Comparison of ENCODE assay signal across 8 cellular contexts in genomic region chr17:3892095-3892998, GRCh38. TPM values are rescaled to one million over a fixed set of nuclear protein-coding genes. Genes with fewer than 3 reads are reported as not detected.
DNase-seq lines count a peak whose midpoint lies in the region; ATAC-seq and TF ChIP-seq lines count a peak whose summit lies in the region.

No MANE protein-coding gene starts in this region.

- no peak for TF ChIP-seq POLR2A in GM18505 (IDR thresholded peaks at IDR 0.05; ENCODE audit: borderline replicate concordance, extremely low read depth, insufficient read depth, insufficient read length)

- intact Hi-C loops in activated CD4-positive, alpha-beta memory T cell treated with anti-CD3 and anti-CD28 coated beads for 36 hours (cut with micrococcal nuclease), result no loop called here

- no peak for DNase-seq in HFF-Myc (ENCODE audit: extremely low read depth, low read depth)
- peak; percentile 47 for DNase-seq in NCI-H2171 (lab: John Stamatoyannopoulos, UW)
- peak; percentile 77 for DNase-seq in activated CD4-positive, alpha-beta memory T cell treated with anti-CD3 and anti-CD28 coated beads for 36 hours
- peak; percentile 83 for DNase-seq in lung (ENCODE audit: low spot score)
- DNase-seq in stimulated activated CD4-positive, alpha-beta T cell treated with anti-CD3 and anti-CD28 coated beads, TNF-alpha, amount 100 ng/mL, for 24 hours (ENCODE audit: low read depth in 3 of 3), result peak; percentile 28 to 63 (median 34)

- peaks cover 38% of the 10 kb centered on the region; the same call in 1 of the 2 replicates for H3K4me1 ChIP-seq in ES-I3 (ENCODE audit: insufficient read depth, low read length)
- peaks cover 42 to 63% of the 10 kb centered on the region in 2 donors for H3K4me1 ChIP-seq in duodenal mucosa (ENCODE audit: control insufficient read depth in 1 of 2, insufficient read depth in 2 of 2, low read length in 2 of 2)
- peaks cover 0 to 42% of the 10 kb centered on the region in 2 donors for H3K4me1 ChIP-seq in lung (ENCODE audit: control insufficient read depth in 2 of 2, insufficient read depth in 2 of 2, low read length in 2 of 2)

- H3K4me3 Mint-ChIP-seq in activated CD4-positive, alpha-beta memory T cell treated with anti-CD3 and anti-CD28 coated beads for 36 hours, result peak overlapping the region; percentile 61

- no peaks in the 10 kb centered on the region for H3K27me3 ChIP-seq in duodenal mucosa (ENCODE audit: control insufficient read depth in 1 of 2, insufficient read depth in 2 of 2, low read length in 2 of 2)
- H3K27me3 ChIP-seq in lung (ENCODE audit: control insufficient read depth, insufficient read depth), result no peaks in the 10 kb centered on the region

- no peaks in the 10 kb centered on the region for H3K9me3 ChIP-seq in ES-I3 (ENCODE audit: control insufficient read depth, insufficient read depth, low read length)
- H3K9me3 ChIP-seq in duodenal mucosa (ENCODE audit: control insufficient read depth in 1 of 2, low read length in 2 of 2), result no peaks in the 10 kb centered on the region
- H3K9me3 ChIP-seq in lung (ENCODE audit: control insufficient read depth in 2 of 2, insufficient read depth in 1 of 2, low read length in 1 of 2), result no peaks in the 10 kb centered on the region

- ATAC-seq in lung (ENCODE audit: insufficient read depth, low FRiP score), result peak; percentile 37
- ATAC-seq in GM18505 (IDR thresholded peaks at IDR 0.05; ENCODE audit: unreplicated experiment), result no peak

- CTCF ChIA-PET in activated CD4-positive, alpha-beta memory T cell treated with anti-CD3 and anti-CD28 coated beads for 36 hours (lab: Charles Lee), result interaction anchor here (0.9 to 3.4 kb wide), 4 partner anchors 19 to 48 kb away, joined by 3 to 30 read pairs (median 13); partner anchors contain the start of gene NCBP3

- H3K4me3 ChIP-seq in HFF-Myc (replicated peaks; ENCODE audit: low read depth, low read length) (peak overlapping the region; percentile 78), duodenal mucosa (ENCODE audit: low read depth in 1 of 2, low read length in 2 of 2) (peak overlapping the region; percentile 53 to 71), lung (peak overlapping the region; percentile 30)

- H3K9ac ChIP-seq in ES-I3 (ENCODE audit: low read depth, low read length), result peak overlapping the region; percentile 59; the same call in 1 of the 2 replicates
- H3K9ac ChIP-seq in duodenal mucosa (ENCODE audit: low read depth in 1 of 2, low read length in 2 of 2), result peak overlapping the region in 1 of 2 donors; percentile 35

- H3K9me3 Mint-ChIP-seq in activated CD4-positive, alpha-beta memory T cell treated with anti-CD3 and anti-CD28 coated beads for 36 hours, result no peaks in the 10 kb centered on the region

- H3K36me3 ChIP-seq in ES-I3 (ENCODE audit: insufficient read depth, low read length) (no peaks in the 10 kb centered on the region), duodenal mucosa (ENCODE audit: control insufficient read depth in 1 of 2, insufficient read depth in 2 of 2, low read length in 2 of 2) (no peaks in the 10 kb centered on the region), lung (ENCODE audit: control insufficient read depth in 2 of 2, insufficient read depth in 2 of 2, low read length in 2 of 2) (no peaks in the 10 kb centered on the region)

- no peak overlapping the region for H3K27ac Mint-ChIP-seq in activated CD4-positive, alpha-beta memory T cell treated with anti-CD3 and anti-CD28 coated beads for 36 hours

- POLR2A ChIA-PET in activated CD4-positive, alpha-beta memory T cell treated with anti-CD3 and anti-CD28 coated beads for 36 hours (lab: Charles Lee), result no interaction called here

- H3K27ac ChIP-seq in duodenal mucosa (ENCODE audit: low read depth, low read length) (no peak overlapping the region), lung (ENCODE audit: low read depth in 1 of 2, low read length in 1 of 2) (peak overlapping the region in 1 of 2 donors; percentile 48)

- H3K27me3 Mint-ChIP-seq in activated CD4-positive, alpha-beta memory T cell treated with anti-CD3 and anti-CD28 coated beads for 36 hours, result no peaks in the 10 kb centered on the region

- H3K4me1 Mint-ChIP-seq in activated CD4-positive, alpha-beta memory T cell treated with anti-CD3 and anti-CD28 coated beads for 36 hours (ENCODE audit: low read depth), result peaks cover 32% of the 10 kb centered on the region

- 1% methylated on average over 57 to 96 of the region's 96 CpGs for WGBS in lung, 2 donors

- H3K36me3 Mint-ChIP-seq in activated CD4-positive, alpha-beta memory T cell treated with anti-CD3 and anti-CD28 coated beads for 36 hours, result no peaks in the 10 kb centered on the region

- TF ChIP-seq CTCF in HFF-Myc (IDR thresholded peaks at IDR 0.05; ENCODE audit: low read depth, low read length, missing control alignments) (no peak), lung (IDR thresholded peaks at IDR 0.05; ENCODE audit: control extremely low read depth, extremely low read depth) (no peak)

RNA-seq across cellular contexts. Expression of gene CAMKK1, which starts 0.5 kb away (rescaled TPM):
- total RNA-seq in activated CD4-positive, alpha-beta memory T cell treated with anti-CD3 and anti-CD28 coated beads for 36 hours, result 1 to 10 TPM; 3.3 to 3.9 TPM
- total RNA-seq in lung, result 10 to 100 TPM in 1 of 2 donors, 1 to 10 TPM in 1; 3.8 to 14.9 TPM
- polyA plus RNA-seq in lung, result 10 to 100 TPM in 1 of 2 donors, 1 to 10 TPM in 1; 7.9 to 11.0 TPM

RNA-seq across cellular contexts. Expression of gene P2RX1, which starts 23.9 kb away (rescaled TPM):
- total RNA-seq in activated CD4-positive, alpha-beta memory T cell treated with anti-CD3 and anti-CD28 coated beads for 36 hours, result under 1 TPM; 0.43 to 0.44 TPM
- 10 to 100 TPM in 1 of 2 donors, 1 to 10 TPM in 1; 4.6 to 16.4 TPM for total RNA-seq in lung
- 10 to 100 TPM in 1 of 2 donors, 1 to 10 TPM in 1; 7.0 to 14.0 TPM for polyA plus RNA-seq in lung

RNA-seq across cellular contexts. Expression of gene NCBP3, which starts 46.3 kb away (rescaled TPM):
- 10 to 100 TPM; 38.8 to 42.4 TPM for total RNA-seq in activated CD4-positive, alpha-beta memory T cell treated with anti-CD3 and anti-CD28 coated beads for 36 hours
- total RNA-seq in lung, result 10 to 100 TPM; 34.3 to 49.4 TPM
- 10 to 100 TPM; 15.9 to 17.8 TPM for polyA plus RNA-seq in lung
